Comparison of ENCODE assay signal across 8 cellular contexts in genomic region chr4:140012688-140013087, GRCh38.
A peak's percentile ranks its signal among the peaks of the same experiment; 100 is the strongest.
DNase-seq lines count a peak whose midpoint lies in the region; ATAC-seq and TF ChIP-seq lines count a peak whose summit lies in the region.

No MANE protein-coding gene starts in this region.

- no peak overlapping the region for H3K4me3 Mint-ChIP-seq in natural killer cell treated with Interleukin-12 subunit alpha and Interleukin-12 subunit beta and Interleukin-15 and Interleukin-18, amount 100 ng/mL, for 72 hours

- H3F3A ChIP-seq in DOHH2 (ENCODE audit: control insufficient read depth, insufficient read depth), result no peaks in the 10 kb centered on the region

- ATAC-seq in HG03196 (IDR thresholded peaks at IDR 0.05; ENCODE audit: unreplicated experiment) (peak; percentile 51), esophagus mucosa (peak; percentile 82)
- peak; percentile 76 to 88 for ATAC-seq in natural killer cell treated with Interleukin-12 subunit alpha and Interleukin-12 subunit beta and Interleukin-15 and Interleukin-18, amount 100 ng/mL, for 72 hours

- no peak overlapping the region for H3K9ac ChIP-seq in OCI-LY3 (ENCODE audit: low read length)

- DNase-seq in activated T-cell treated with anti-CD3 and anti-CD28 coated beads for 48 hours (ENCODE audit: low read depth) (peak; percentile 17), stromal cell of bone marrow (ENCODE audit: low read depth) (peak; percentile 64), 8988T (no peak)
- no peak for DNase-seq in natural killer cell treated with Interleukin-12 subunit alpha and Interleukin-12 subunit beta and Interleukin-15 and Interleukin-18, amount 100 ng/mL, for 72 hours (ENCODE audit: low spot score)

- H3K36me3 Mint-ChIP-seq in natural killer cell treated with Interleukin-12 subunit alpha and Interleukin-12 subunit beta and Interleukin-15 and Interleukin-18, amount 100 ng/mL, for 72 hours, result no peaks in the 10 kb centered on the region

- H3K27ac ChIP-seq in DOHH2 (ENCODE audit: low read depth, low read length) (no peak overlapping the region), OCI-LY3 (ENCODE audit: low read length) (no peak overlapping the region)

- peaks cover 18 to 48% of the 10 kb centered on the region in 2 donors for H3K27me3 Mint-ChIP-seq in natural killer cell treated with Interleukin-12 subunit alpha and Interleukin-12 subunit beta and Interleukin-15 and Interleukin-18, amount 100 ng/mL, for 72 hours

- H3K79me2 ChIP-seq in DOHH2 (ENCODE audit: control insufficient read depth, low read length), result no peaks in the 10 kb centered on the region; the same call in 1 of the 2 replicates
- H3K79me2 ChIP-seq in OCI-LY3 (ENCODE audit: low read length), result no peaks in the 10 kb centered on the region

- H3K4me3 ChIP-seq in DOHH2 (ENCODE audit: low read length) (no peak overlapping the region), OCI-LY3 (ENCODE audit: low read length) (no peak overlapping the region)

- no peaks in the 10 kb centered on the region for H3K27me3 ChIP-seq in DOHH2 (ENCODE audit: control insufficient read depth, low read length)
- H3K27me3 ChIP-seq in OCI-LY3 (ENCODE audit: low read depth, low read length), result peaks cover 51% of the 10 kb centered on the region

- H3K36me3 ChIP-seq in DOHH2 (ENCODE audit: control insufficient read depth, low read length) (no peaks in the 10 kb centered on the region), OCI-LY3 (replicated peaks; ENCODE audit: low read depth, low read length) (no peaks in the 10 kb centered on the region)

- H3K9me3 ChIP-seq in DOHH2 (ENCODE audit: control insufficient read depth, insufficient read depth, low read length), result 0 out of 2 replicates have a peak, but pooled peaks cover 3% of the 10 kb centered on the region
- H3K9me3 ChIP-seq in OCI-LY3 (ENCODE audit: insufficient read depth, low read length), result no peaks in the 10 kb centered on the region

- H3K9me3 Mint-ChIP-seq in natural killer cell treated with Interleukin-12 subunit alpha and Interleukin-12 subunit beta and Interleukin-15 and Interleukin-18, amount 100 ng/mL, for 72 hours, result no peaks in the 10 kb centered on the region

- H3K4me1 Mint-ChIP-seq in natural killer cell treated with Interleukin-12 subunit alpha and Interleukin-12 subunit beta and Interleukin-15 and Interleukin-18, amount 100 ng/mL, for 72 hours (ENCODE audit: low read depth in 2 of 2), result peaks cover 9% of the 10 kb centered on the region in 2 donors

- H3K9me2 ChIP-seq in DOHH2 (replicated peaks; ENCODE audit: control insufficient read depth, low read length), result no peaks in the 10 kb centered on the region

- H3K4me1 ChIP-seq in DOHH2 (ENCODE audit: control insufficient read depth, low read length) (peaks cover 22% of the 10 kb centered on the region), OCI-LY3 (ENCODE audit: low read length) (no peaks in the 10 kb centered on the region)

- no peaks in the 10 kb centered on the region for H4K20me1 ChIP-seq in DOHH2 (ENCODE audit: control insufficient read depth, insufficient read depth, low read depth, low read length)
- H4K20me1 ChIP-seq in OCI-LY3 (ENCODE audit: insufficient read depth, low read length), result no peaks in the 10 kb centered on the region

- H3K27ac Mint-ChIP-seq in natural killer cell treated with Interleukin-12 subunit alpha and Interleukin-12 subunit beta and Interleukin-15 and Interleukin-18, amount 100 ng/mL, for 72 hours, result peak overlapping the region in 1 of 2 donors; percentile 13

- no peak overlapping the region for H2AFZ ChIP-seq in OCI-LY3 (ENCODE audit: low read depth, low read length)

- H3K4me2 ChIP-seq in DOHH2 (ENCODE audit: low read length), result no peak overlapping the region
- H3K4me2 ChIP-seq in OCI-LY3 (ENCODE audit: low read length), result no peak overlapping the region

- TF ChIP-seq CTCF in DOHH2 (IDR thresholded peaks at IDR 0.05; ENCODE audit: low read depth, low read length, poor library complexity, severe bottlenecking) (peak; percentile 62), OCI-LY3 (IDR thresholded peaks at IDR 0.05; ENCODE audit: low read depth, low read length) (peak; percentile 57)

Comparison
In these comparisons a context has a peak if more than half of its experiments do, and no peak if none do; other contexts are left out.
1. DNase-seq: peak in activated T-cell treated with anti-CD3 and anti-CD28 coated beads for 48 hours (single experiment) and stromal cell of bone marrow (single experiment); none in natural killer cell treated with Interleukin-12 subunit alpha and Interleukin-12 subunit beta and Interleukin-15 and Interleukin-18, amount 100 ng/mL, for 72 hours (single experiment) and 8988T (single experiment).
2. Peak in every context shown above with its lines, with median percentiles within 50 percentile points of each other: ATAC-seq.